In genomic region chr18:5556317-5556974, GRCh38 we compare ENCODE assay signal across 18 cellular contexts. TPM values are rescaled to one million over a fixed set of nuclear protein-coding genes. Genes with fewer than 3 reads are reported as not detected.
DNase-seq lines count a peak whose midpoint lies in the region; ATAC-seq and TF ChIP-seq lines count a peak whose summit lies in the region.
"Had no signal": no experiment of that assay in that cellular context is flagged by ENCODE, and none has a peak within 500 bp of the region (broad histone marks: within the 10 kb centered on the region; RNA-seq: fewer than 3 reads in every experiment).

No MANE protein-coding gene starts in this region.

- no peak for TF ChIP-seq POLR2A in sigmoid colon (IDR thresholded peaks at IDR 0.05)

- H3K27ac ChIP-seq in GM23248 (peak overlapping the region; percentile 54), cardiac muscle cell (no peak overlapping the region), sigmoid colon (peak overlapping the region in 3 of 4 donors; percentile 29 to 43 (median 35))
- H3K27ac ChIP-seq: testis had no signal

- intact Hi-C loops in sigmoid colon (cut with DNase I), result no loop called here

- peak overlapping the region; percentile 63 for H3K4me2 ChIP-seq in GM23248 (ENCODE audit: unreplicated experiment)

- DNase-seq in GM23248 (peak; percentile 87), adipocyte (ENCODE audit: low read depth) (no peak), cardiac muscle cell (ENCODE audit: low read depth in 1 of 2, low spot score in 1 of 2) (peak in 1 of 2 donors; percentile 70), sigmoid colon (no peak), NCI-H1092 (lab: John Stamatoyannopoulos, UW) (no peak), SW 1271 (lab: John Stamatoyannopoulos, UW) (no peak), AG08396 (ENCODE audit: low spot score) (no peak)
- DNase-seq: activated CD4-positive, CD25-positive, alpha-beta regulatory T cell treated with anti-CD3 and anti-CD28 coated beads, Interleukin-2, amount 50 U/mL, for 72 hours; activated T-cell treated with anti-CD3 and anti-CD28 coated beads, Interleukin-2, amount 50 U/mL, for 1 hour; dermis blood vessel endothelial cell; glutamatergic neuron; NCI-H1417 treated with DMSO at 0.1 percent for 48 hours; NK-92 treated with Interleukin-12 subunit alpha and Interleukin-12 subunit beta, amount 100 ng/mL, for 24 hours; stimulated activated CD4-positive, alpha-beta T cell treated with anti-CD3 and anti-CD28 coated beads, Interleukin-12 subunit alpha, Interleukin-12 subunit beta, amount 100 ng/mL, for 4 hours; testis had no signal

- in situ Hi-C loops in GM23248 (cut with MboI), result no loop called here

- peak overlapping the region; percentile 76 for H2AFZ ChIP-seq in GM23248

- no peaks in the 10 kb centered on the region for H3K36me3 ChIP-seq in GM23248 (ENCODE audit: low read depth)
- H3K36me3 ChIP-seq in adipocyte (ENCODE audit: control insufficient read depth, insufficient read depth, low read length, severe bottlenecking), result no peaks in the 10 kb centered on the region
- H3K36me3 ChIP-seq in cardiac muscle cell, result no peaks in the 10 kb centered on the region
- no peaks in the 10 kb centered on the region for H3K36me3 ChIP-seq in sigmoid colon

- peaks cover 15% of the 10 kb centered on the region for H3F3A ChIP-seq in GM23248 (ENCODE audit: insufficient read depth)

- H3K4me3 ChIP-seq in GM23248 (peak overlapping the region; percentile 54), adipocyte (ENCODE audit: low read length) (peak overlapping the region; percentile 23), cardiac muscle cell (no peak overlapping the region), sigmoid colon (no peak overlapping the region)
- H3K4me3 ChIP-seq: testis had no signal

- H3K27me3 ChIP-seq in GM23248 (replicated peaks; ENCODE audit: insufficient read depth), result no peaks in the 10 kb centered on the region
- no peaks in the 10 kb centered on the region for H3K27me3 ChIP-seq in adipocyte (replicated peaks; ENCODE audit: control insufficient read depth, insufficient read depth, low read length)
- H3K27me3 ChIP-seq in cardiac muscle cell, result no peaks in the 10 kb centered on the region
- no peaks in the 10 kb centered on the region for H3K27me3 ChIP-seq in sigmoid colon
- H3K27me3 ChIP-seq: testis had no signal

- no peak for TF ChIP-seq EP300 in sigmoid colon (IDR thresholded peaks at IDR 0.05)

- H3K9me2 ChIP-seq in GM23248 (ENCODE audit: insufficient read depth), result no peaks in the 10 kb centered on the region

- no peak for ATAC-seq in HG03025 (IDR thresholded peaks at IDR 0.05; ENCODE audit: low FRiP score, unreplicated experiment)
- ATAC-seq: natural killer cell treated with Interleukin-12 subunit alpha and Interleukin-12 subunit beta and Interleukin-15 and Interleukin-18, amount 100 ng/mL, for 72 hours; SK-N-SH treated with all-trans-retinoic acid at 6 μM for 48 hours had no signal

- WGBS in GM23248 (ENCODE audit: low coverage in 1 of 2, low lambda C conversion rate in 2 of 2, missing lambda C conversion rate in 2 of 2), 2 experiments, result 15 to 17% methylated on average over 8 of the region's 8 CpGs
- 81 to 89% methylated on average over 8 of the region's 8 CpGs for WGBS in sigmoid colon, 2 donors

- H3K79me2 ChIP-seq in GM23248 (ENCODE audit: insufficient read depth), result no peaks in the 10 kb centered on the region

- peak; percentile 40 for TF ChIP-seq CTCF in cardiac muscle cell (IDR thresholded peaks at IDR 0.05; ENCODE audit: low read depth, low read length)
- no peak for TF ChIP-seq CTCF in sigmoid colon (IDR thresholded peaks at IDR 0.05)

- H4K20me1 ChIP-seq in GM23248 (ENCODE audit: insufficient read depth), result no peaks in the 10 kb centered on the region

- H3K4me1 ChIP-seq in GM23248 (ENCODE audit: insufficient read depth), result peaks cover 16% of the 10 kb centered on the region
- H3K4me1 ChIP-seq in adipocyte (ENCODE audit: control insufficient read depth, insufficient read depth, low read length), result peaks cover 39% of the 10 kb centered on the region
- peaks cover 16% of the 10 kb centered on the region for H3K4me1 ChIP-seq in cardiac muscle cell (ENCODE audit: low read depth)
- no peaks in the 10 kb centered on the region for H3K4me1 ChIP-seq in sigmoid colon

- H3K9ac ChIP-seq in GM23248, result peak overlapping the region; percentile 18; the same call in 1 of the 2 replicates
- peak overlapping the region; percentile 50 for H3K9ac ChIP-seq in adipocyte (ENCODE audit: low read length)

- H3K9me3 ChIP-seq in GM23248 (ENCODE audit: low read depth) (no peaks in the 10 kb centered on the region), adipocyte (ENCODE audit: control insufficient read depth, low read length) (no peaks in the 10 kb centered on the region), cardiac muscle cell (ENCODE audit: low read depth) (no peaks in the 10 kb centered on the region), sigmoid colon (no peaks in the 10 kb centered on the region)
- H3K9me3 ChIP-seq: testis had no signal

RNA-seq across cellular contexts. Expression of gene EPB41L3, which starts 12.6 kb away (rescaled TPM):
- 19.2 and 22.2 TPM in 2 replicates for total RNA-seq in GM23248 (2014; rRNA removed; shearing (Covaris generic))
- polyA plus RNA-seq in GM23248 (2016; fragmentation: Nextera tagmentation; extraction: Ambion mirVana), result 19.2 and 20.8 TPM in 2 replicates
- 466 and 886 TPM in 2 replicates for total RNA-seq in cardiac muscle cell
- polyA plus RNA-seq in cardiac muscle cell, result 201 and 316 TPM in 2 replicates
- 100 to 1,000 TPM in 2 of 4 donors, 10 to 100 TPM in 2; 52.4 to 156 (median 101) TPM for total RNA-seq in sigmoid colon
- 10 to 100 TPM; 26.1 to 78.8 (median 43.8) TPM for polyA plus RNA-seq in sigmoid colon

Comparison
In these comparisons a context has a peak if more than half of its experiments do, and no peak if none do; other contexts are left out.
1. H3K4me3 ChIP-seq: peak in GM23248 (single experiment) and adipocyte (single experiment); none in cardiac muscle cell (single experiment) and sigmoid colon (0 of 4).